8 cellular contexts compared by ENCODE assay signal in the genomic region with DNA sequence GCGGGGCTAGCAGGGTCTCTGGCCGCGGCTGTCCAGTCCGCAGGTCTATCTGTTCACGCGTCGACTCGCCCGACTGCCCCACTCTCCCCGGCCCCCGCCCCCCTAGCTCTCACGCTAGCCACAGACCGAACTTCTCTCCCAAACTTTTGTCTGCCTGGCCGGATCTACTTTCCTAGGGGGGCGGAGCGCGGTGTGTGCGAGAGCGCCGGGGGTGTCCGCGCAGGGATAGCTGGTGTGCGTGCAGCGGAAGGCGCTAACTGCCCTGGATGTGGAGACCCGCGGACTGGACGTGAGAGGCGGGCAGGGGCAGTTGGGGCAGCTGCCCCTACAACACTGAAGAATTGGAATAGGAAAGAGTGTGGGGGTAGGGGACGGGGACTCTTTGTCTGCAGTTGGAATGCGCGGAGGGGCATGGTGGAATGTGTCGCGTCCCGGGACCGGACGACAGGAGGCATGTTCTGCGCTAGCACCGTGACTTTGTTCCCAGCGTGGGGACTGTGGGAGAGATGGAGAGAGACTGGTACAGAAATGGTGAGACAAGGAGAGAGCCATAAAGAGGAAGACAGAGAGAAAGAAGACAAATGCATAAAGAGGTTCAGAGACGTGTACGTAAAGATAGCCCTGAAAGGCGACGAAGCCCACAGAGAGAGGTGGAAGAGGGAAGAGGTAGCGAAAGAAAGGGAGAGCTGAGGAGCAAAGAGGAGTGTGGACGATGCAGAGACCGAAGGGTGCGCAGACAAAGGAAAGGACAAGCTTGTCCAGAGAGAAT. TPM values are rescaled to one million over a fixed set of nuclear protein-coding genes. Genes with fewer than 3 reads are reported as not detected.
DNase-seq lines count a peak whose midpoint lies in the region; ATAC-seq and TF ChIP-seq lines count a peak whose summit lies in the region.

A gene (minus strand): TSS at position 75 of the 769 bp plus-strand sequence. CDS start 285 bp downstream, outside the sequence.

- no peak within 1 kb of the TSS for H3K27ac Mint-ChIP-seq in activated CD8-positive, alpha-beta T cell treated with anti-CD3 and anti-CD28 coated beads for 36 hours

- peaks cover 10% of the 10 kb centered on the region for H3K4me1 Mint-ChIP-seq in activated CD8-positive, alpha-beta T cell treated with anti-CD3 and anti-CD28 coated beads for 36 hours (ENCODE audit: low read depth)

- intact Hi-C loops in activated CD8-positive, alpha-beta T cell treated with anti-CD3 and anti-CD28 coated beads for 36 hours (cut with micrococcal nuclease) = no loop called here
- intact Hi-C loops in lower lobe of right lung (cut with DNase I) = no loop called here

- no peaks in the 10 kb centered on the region for H3K36me3 Mint-ChIP-seq in activated CD8-positive, alpha-beta T cell treated with anti-CD3 and anti-CD28 coated beads for 36 hours (ENCODE audit: low read depth)

- H3K4me3 ChIP-seq in lower lobe of right lung = peak within 1 kb of the TSS; percentile 85

- CTCF ChIA-PET in activated CD8-positive, alpha-beta T cell treated with anti-CD3 and anti-CD28 coated beads for 36 hours (lab: Charles Lee) = interaction anchor here (0.6 to 10.7 kb wide), 34 partner anchors 11 to 426 kb away, joined by 3 to 518 read pairs (median 5); a partner anchor contains a TSS

- peaks cover 18% of the 10 kb centered on the region for H3K27me3 ChIP-seq in lower lobe of right lung (ENCODE audit: low read depth)

- H3K36me3 ChIP-seq in lower lobe of right lung = peaks cover 4% of the 10 kb centered on the region

- H3K27me3 Mint-ChIP-seq in activated CD8-positive, alpha-beta T cell treated with anti-CD3 and anti-CD28 coated beads for 36 hours = no peaks in the 10 kb centered on the region

- no peaks in the 10 kb centered on the region for H3K9me3 Mint-ChIP-seq in activated CD8-positive, alpha-beta T cell treated with anti-CD3 and anti-CD28 coated beads for 36 hours

- H3K4me3 Mint-ChIP-seq in activated CD8-positive, alpha-beta T cell treated with anti-CD3 and anti-CD28 coated beads for 36 hours = no peak within 1 kb of the TSS

- ATAC-seq in activated CD8-positive, alpha-beta T cell treated with anti-CD3 and anti-CD28 coated beads for 36 hours = peak; percentile 76
- ATAC-seq in lower lobe of right lung (peak; percentile 79 to 82), HG02981 (IDR thresholded peaks at IDR 0.05; ENCODE audit: unreplicated experiment) (no peak)

- no peaks in the 10 kb centered on the region for H3K9me3 ChIP-seq in lower lobe of right lung

- TF ChIP-seq CTCF in activated CD8-positive, alpha-beta T cell treated with anti-CD3 and anti-CD28 coated beads for 36 hours (IDR thresholded peaks at IDR 0.05) = no peak
- no peak for TF ChIP-seq CTCF in lower lobe of right lung (IDR thresholded peaks at IDR 0.05)

- H3K4me1 ChIP-seq in lower lobe of right lung = peaks cover 48% of the 10 kb centered on the region

- peak in 11 of 14 donors; percentile 7 to 54 (median 38) for DNase-seq in C1 segment of cervical spinal cord (lab: John Stamatoyannopoulos, UW)
- DNase-seq in H4 (ENCODE audit: low spot score) = peak; percentile 89
- DNase-seq in NCI-H510A treated with DMSO at 0.1 percent for 48 hours (lab: John Stamatoyannopoulos, UW) = peak; percentile 70
- peak; percentile 84 for DNase-seq in activated CD8-positive, alpha-beta T cell treated with anti-CD3 and anti-CD28 coated beads for 36 hours
- DNase-seq in effector CD8-positive, alpha-beta T cell (lab: John Stamatoyannopoulos, UW) = peak; percentile 60
- DNase-seq in lower lobe of right lung = peak; percentile 90
- peak; percentile 67 to 73 for DNase-seq in stimulated activated CD4-positive, alpha-beta T cell treated with anti-CD3 and anti-CD28 coated beads, Interleukin-4, amount 100 ng/mL, for 48 hours (ENCODE audit: low read depth in 2 of 2)

- H3K27ac ChIP-seq in lower lobe of right lung = peak within 1 kb of the TSS; percentile 83

- POLR2A ChIA-PET in activated CD8-positive, alpha-beta T cell treated with anti-CD3 and anti-CD28 coated beads for 36 hours (lab: Charles Lee) = interaction anchor here (0.9 to 2.2 kb wide), 12 partner anchors 9 to 86 kb away, joined by 3 to 10 read pairs (median 6); a partner anchor contains a TSS

RNA-seq across cellular contexts. Expression of the gene that starts here (rescaled TPM):
- total RNA-seq in H4 (2014; rRNA removed; shearing (Covaris generic)) = 24.7 and 25.9 TPM in 2 replicates
- total RNA-seq in activated CD8-positive, alpha-beta T cell treated with anti-CD3 and anti-CD28 coated beads for 36 hours = 1 to 10 TPM; 2.3 to 2.6 TPM
- 28.7 TPM for total RNA-seq in lower lobe of right lung

Comparison
In these comparisons a context has a peak if more than half of its experiments do, and no peak if none do; other contexts are left out.
1. DNase-seq: peak in every context shown above with its lines; median percentile 90 in lower lobe of right lung; 89 in H4; 84 in activated CD8-positive, alpha-beta T cell treated with anti-CD3 and anti-CD28 coated beads for 36 hours; 70 in NCI-H510A treated with DMSO at 0.1 percent for 48 hours; 70 in stimulated activated CD4-positive, alpha-beta T cell treated with anti-CD3 and anti-CD28 coated beads, Interleukin-4, amount 100 ng/mL, for 48 hours; 60 in effector CD8-positive, alpha-beta T cell; 38 in C1 segment of cervical spinal cord.